In genomic region chr19:44401108-44401786, GRCh38 we compare ENCODE assay signal across 1 cellular context.
A peak's percentile ranks its signal among the peaks of the same experiment; 100 is the strongest.
TF ChIP-seq lines count a peak whose summit lies in the region.

Gene ZNF285, minus strand, starts transcription at chr19:44401608. Its CDS starts 4,395 bp downstream, at chr19:44397213.

TF ChIP-seq in HepG2, 621 proteins besides CTCF, POLR2A, EP300 and RAD21 (continued from another document and continues in another):
- TF ChIP-seq SKIL (CRISPR knock-in tag; IDR thresholded peaks at IDR 0.05; ENCODE audit: borderline replicate concordance), result no peak
- no peak for TF ChIP-seq XBP1 (CRISPR knock-in tag; IDR thresholded peaks at IDR 0.05)
- peak; percentile 65; the same call in 1 of the 2 replicates for TF ChIP-seq ZNF644 (CRISPR knock-in tag; IDR thresholded peaks at IDR 0.05; ENCODE audit: low read depth)
- no peak for TF ChIP-seq TMF1 (CRISPR knock-in tag; IDR thresholded peaks at IDR 0.05; ENCODE audit: low read depth)
- no peak for TF ChIP-seq ZNF615 (CRISPR knock-in tag; IDR thresholded peaks at IDR 0.05; ENCODE audit: borderline replicate concordance)
- TF ChIP-seq IRF2 (CRISPR knock-in tag; IDR thresholded peaks at IDR 0.05), result peak; percentile 87
- TF ChIP-seq RERE (CRISPR knock-in tag; IDR thresholded peaks at IDR 0.05; ENCODE audit: low read depth), result no peak
- no peak for TF ChIP-seq ZNF12 (CRISPR knock-in tag; IDR thresholded peaks at IDR 0.05)
- TF ChIP-seq HMG20B (CRISPR knock-in tag; conservative IDR thresholded peaks at IDR 0.05), result no peak
- TF ChIP-seq KMT2B (CRISPR knock-in tag; IDR thresholded peaks at IDR 0.05), result peak; percentile 61; the same call in 1 of the 2 replicates
- TF ChIP-seq POLR2AphosphoS5 (IDR thresholded peaks at IDR 0.05; ENCODE audit: low read depth, low read length), result 0 out of 2 replicates have a peak, but pooled peaks have one; percentile 13
- TF ChIP-seq GZF1 (CRISPR knock-in tag; IDR thresholded peaks at IDR 0.05), result no peak
- no peak for TF ChIP-seq DNMT3B (CRISPR knock-in tag; conservative IDR thresholded peaks at IDR 0.05)
- no peak for TF ChIP-seq HOMEZ (CRISPR knock-in tag; IDR thresholded peaks at IDR 0.05; ENCODE audit: low read depth)
- no peak for TF ChIP-seq ZNF414 (CRISPR knock-in tag; IDR thresholded peaks at IDR 0.05)
- TF ChIP-seq POLR2G (IDR thresholded peaks at IDR 0.05; ENCODE audit: low read depth, low read length), result peak; percentile 48
- no peak for TF ChIP-seq ZNF383 (CRISPR knock-in tag; IDR thresholded peaks at IDR 0.05; ENCODE audit: borderline replicate concordance)
- no peak for TF ChIP-seq NFAT5 (CRISPR knock-in tag; IDR thresholded peaks at IDR 0.05)
- TF ChIP-seq CCDC6 (CRISPR knock-in tag; IDR thresholded peaks at IDR 0.05), result no peak
- TF ChIP-seq ZXDC (CRISPR knock-in tag; IDR thresholded peaks at IDR 0.05), result no peak
- TF ChIP-seq GABPA (IDR thresholded peaks at IDR 0.05; ENCODE audit: low read depth, low read length), result peak; percentile 53
- peak; percentile 88 for TF ChIP-seq GABPA (CRISPR knock-in tag; IDR thresholded peaks at IDR 0.05; ENCODE audit: low read depth)
- peak; percentile 37; the same call in 1 of the 2 replicates for TF ChIP-seq KDM2A (CRISPR knock-in tag; IDR thresholded peaks at IDR 0.05; ENCODE audit: borderline replicate concordance, low read depth)
- TF ChIP-seq ZNF788 (CRISPR knock-in tag; IDR thresholded peaks at IDR 0.05; ENCODE audit: borderline replicate concordance), result no peak
- peak; percentile 51 for TF ChIP-seq SUZ12 (IDR thresholded peaks at IDR 0.05; ENCODE audit: low read depth, low read length)
- no peak for TF ChIP-seq ZNF496 (CRISPR knock-in tag; IDR thresholded peaks at IDR 0.05; ENCODE audit: insufficient replicate concordance)
- no peak for TF ChIP-seq ZNF557 (CRISPR knock-in tag; IDR thresholded peaks at IDR 0.05)
- no peak for TF ChIP-seq E2F2 (CRISPR knock-in tag; IDR thresholded peaks at IDR 0.05; ENCODE audit: borderline replicate concordance)
- TF ChIP-seq MNT (IDR thresholded peaks at IDR 0.05), result no peak
- no peak for TF ChIP-seq ZNF737 (CRISPR knock-in tag; IDR thresholded peaks at IDR 0.05; ENCODE audit: borderline replicate concordance)
- TF ChIP-seq ZHX1 (CRISPR knock-in tag; IDR thresholded peaks at IDR 0.05; ENCODE audit: low read depth), result no peak
- no peak for TF ChIP-seq MLLT10 (CRISPR knock-in tag; IDR thresholded peaks at IDR 0.05)
- no peak for TF ChIP-seq CENPT (CRISPR knock-in tag; IDR thresholded peaks at IDR 0.05; ENCODE audit: low read depth)
